Comparison of ENCODE assay signal across 1 cellular context in genomic region chr11:119167933-119168332, GRCh38.
TF ChIP-seq lines count a peak whose summit lies in the region.

No MANE protein-coding gene starts in this region.

TF ChIP-seq in H1, 55 proteins besides CTCF, POLR2A, EP300 and RAD21:
- no peak for TF ChIP-seq BCL11A (IDR thresholded peaks at IDR 0.05; ENCODE audit: low read depth in 2 of 2, low read length in 2 of 2)
- TF ChIP-seq EGR1 (IDR thresholded peaks at IDR 0.05; ENCODE audit: borderline replicate concordance, low read depth, low read length): no peak
- TF ChIP-seq SAP30 (IDR thresholded peaks at IDR 0.05; ENCODE audit: insufficient read depth, insufficient replicate concordance, low read length): no peak
- TF ChIP-seq, protein P1, sequence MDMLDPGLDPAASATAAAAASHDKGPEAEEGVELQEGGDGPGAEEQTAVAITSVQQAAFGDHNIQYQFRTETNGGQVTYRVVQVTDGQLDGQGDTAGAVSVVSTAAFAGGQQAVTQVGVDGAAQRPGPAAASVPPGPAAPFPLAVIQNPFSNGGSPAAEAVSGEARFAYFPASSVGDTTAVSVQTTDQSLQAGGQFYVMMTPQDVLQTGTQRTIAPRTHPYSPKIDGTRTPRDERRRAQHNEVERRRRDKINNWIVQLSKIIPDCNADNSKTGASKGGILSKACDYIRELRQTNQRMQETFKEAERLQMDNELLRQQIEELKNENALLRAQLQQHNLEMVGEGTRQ (IDR thresholded peaks at IDR 0.05; ENCODE audit: low read length): no peak
- no peak for TF ChIP-seq NRF1 (IDR thresholded peaks at IDR 0.05; ENCODE audit: low read depth, low read length)
- TF ChIP-seq GABPA (IDR thresholded peaks at IDR 0.05; ENCODE audit: borderline replicate concordance, insufficient read depth, low read length): no peak
- no peak for TF ChIP-seq SUZ12 (IDR thresholded peaks at IDR 0.05; ENCODE audit: low read length)
- TF ChIP-seq SIN3A (conservative IDR thresholded peaks at IDR 0.05 in 1 of 2, IDR thresholded peaks at IDR 0.05 in 1 of 2; ENCODE audit: low read depth in 1 of 2, low read length in 2 of 2): no peak
- TF ChIP-seq TBP (IDR thresholded peaks at IDR 0.05; ENCODE audit: low read depth, low read length): no peak
- no peak for TF ChIP-seq CHD2 (IDR thresholded peaks at IDR 0.05; ENCODE audit: low read length)
- TF ChIP-seq ZNF274 (IDR thresholded peaks at IDR 0.05; ENCODE audit: borderline replicate concordance, extremely low read depth, low read length): no peak
- TF ChIP-seq HDAC2 (IDR thresholded peaks at IDR 0.05; ENCODE audit: borderline replicate concordance in 1 of 2, low read depth in 2 of 2, low read length in 2 of 2): no peak
- no peak for TF ChIP-seq SP2 (IDR thresholded peaks at IDR 0.05; ENCODE audit: low read length)
- TF ChIP-seq BACH1 (IDR thresholded peaks at IDR 0.05; ENCODE audit: low read length): no peak
- TF ChIP-seq BRCA1 (IDR thresholded peaks at IDR 0.05; ENCODE audit: low read depth, low read length): no peak
- no peak for TF ChIP-seq SRF (IDR thresholded peaks at IDR 0.05; ENCODE audit: low read depth, low read length)
- TF ChIP-seq CBX5 (IDR thresholded peaks at IDR 0.05; ENCODE audit: low read depth, low read length): no peak
- no peak for TF ChIP-seq TAF7 (optimal IDR thresholded peaks at IDR 0.05; ENCODE audit: borderline replicate concordance, low read depth, low read length)
- no peak for TF ChIP-seq YY1 (IDR thresholded peaks at IDR 0.05; ENCODE audit: low read depth, low read length)
- TF ChIP-seq JUND (IDR thresholded peaks at IDR 0.05; ENCODE audit: low read length): no peak
